In genomic region chr19:17227798-17228367, GRCh38 we compare ENCODE assay signal across 17 cellular contexts. TPM values are rescaled to one million over a fixed set of nuclear protein-coding genes. Genes with fewer than 3 reads are reported as not detected.
DNase-seq lines count a peak whose midpoint lies in the region; ATAC-seq, FAIRE-seq and TF ChIP-seq lines count a peak whose summit lies in the region.
"Had no signal": no experiment of that assay in that cellular context is flagged by ENCODE, and none has a peak within 500 bp of the region (broad histone marks: within the 10 kb centered on the region; RNA-seq: fewer than 3 reads in every experiment).

No MANE protein-coding gene starts in this region.

- H3K27me3 ChIP-seq in PC-9 (ENCODE audit: insufficient read depth, low read depth), result no peaks in the 10 kb centered on the region
- H3K27me3 ChIP-seq in HepG2 (ENCODE audit: control insufficient read depth in 1 of 2, insufficient read depth in 2 of 2, low read length in 2 of 2), result no peaks in the 10 kb centered on the region; a peak in 1 of 5 replicates
- no peaks in the 10 kb centered on the region for H3K27me3 ChIP-seq in thyroid gland

- no peak overlapping the region for H2AFZ ChIP-seq in PC-9
- no peak overlapping the region for H2AFZ ChIP-seq in HepG2 (ENCODE audit: low read length)

- H3F3A ChIP-seq in PC-9 (ENCODE audit: insufficient read depth, low read depth), result peaks cover 61% of the 10 kb centered on the region

- BruUV-seq in PC-9 (replicated peaks; lab: Mats Ljungman, UMichigan) (no TSS peak), HepG2 (replicated peaks; lab: Mats Ljungman, UMichigan) (TSS peak; percentile 65)

- no peak for DNase-seq in activated naive CD4-positive, alpha-beta T cell treated with anti-CD3 and anti-CD28 coated beads, Interleukin-2, amount 10 ng/mL, durations not matched to agents 7 days and 5 days
- no peak for DNase-seq in activated naive CD4-positive, alpha-beta T cell treated with anti-CD3 and anti-CD28 coated beads, Interleukin-2, amount 50 U/mL, for 16 hours
- no peak for DNase-seq in PC-9
- DNase-seq in HepG2 (ENCODE audit: low spot score), result no peak
- DNase-seq in thyroid gland, result peak; percentile 96 to 99
- no peak for DNase-seq in NCI-H524 (lab: John Stamatoyannopoulos, UW)
- DNase-seq: activated CD4-positive, alpha-beta memory T cell treated with anti-CD3 and anti-CD28 coated beads for 36 hours; activated T-cell treated with anti-CD3 and anti-CD28 coated beads, Interleukin-2, amount 50 U/mL, for 72 hours; cortex of kidney; erythroblast; head of caudate nucleus; NCI-H2081; stimulated activated CD4-positive, alpha-beta T cell treated with anti-CD3 and anti-CD28 coated beads, Interleukin-15, amount 100 ng/mL, for 24 hours; T1000 had no signal

- H3K27me3 Mint-ChIP-seq in activated naive CD4-positive, alpha-beta T cell treated with anti-CD3 and anti-CD28 coated beads, Interleukin-2, amount 10 ng/mL, durations not matched to agents 7 days and 5 days, result no peaks in the 10 kb centered on the region
- H3K27me3 Mint-ChIP-seq: activated CD4-positive, alpha-beta memory T cell treated with anti-CD3 and anti-CD28 coated beads for 36 hours had no signal

- TF ChIP-seq POLR2A in HepG2 (IDR thresholded peaks at IDR 0.05; ENCODE audit: insufficient read depth in 1 of 2, low read depth in 2 of 2, low read length in 2 of 2), result peak in 1 of 2 experiments; percentile 35; a peak in 1 of 4 replicates
- peak in 1 of 2 donors; percentile 48 for TF ChIP-seq POLR2A in thyroid gland (IDR thresholded peaks at IDR 0.05)

- 86% methylated on average over 11 of the region's 13 CpGs for WGBS in HepG2 (ENCODE audit: low lambda C conversion rate)
- 39 to 46% methylated on average over 12 to 13 of the region's 13 CpGs for WGBS in thyroid gland, 2 donors

- CTCF ChIA-PET in activated naive CD4-positive, alpha-beta T cell treated with anti-CD3 and anti-CD28 coated beads, Interleukin-2, amount 10 ng/mL, durations not matched to agents 7 days and 5 days (lab: Charles Lee), result no interaction called here
- CTCF ChIA-PET in PC-9 (lab: Charles Lee), result interaction anchor here (0.6 kb wide), 1 partner anchor 10 kb away, joined by 4 read pairs; no protein-coding TSS in a partner anchor
- CTCF ChIA-PET in HepG2 (lab: Yijun Ruan, JAX; ENCODE audit: low intra/inter-chr PET ratio, low total read pairs), result no interaction called here

- no peaks in the 10 kb centered on the region for H3K9me3 ChIP-seq in PC-9 (ENCODE audit: insufficient read depth, low read depth)
- H3K9me3 ChIP-seq in HepG2 (ENCODE audit: low read length), result no peaks in the 10 kb centered on the region
- H3K9me3 ChIP-seq in thyroid gland, result no peaks in the 10 kb centered on the region

- TF ChIP-seq EP300 in HepG2 (IDR thresholded peaks at IDR 0.05; ENCODE audit: low read depth in 2 of 2, low read length in 2 of 2) (no peak), HepG2 (CRISPR knock-in tag; IDR thresholded peaks at IDR 0.05; ENCODE audit: borderline replicate concordance) (no peak)

- no peak overlapping the region for H3K4me3 Mint-ChIP-seq in activated naive CD4-positive, alpha-beta T cell treated with anti-CD3 and anti-CD28 coated beads, Interleukin-2, amount 10 ng/mL, durations not matched to agents 7 days and 5 days

- H3K4me2 ChIP-seq in PC-9 (peak overlapping the region; percentile 91; the same call in 1 of the 2 replicates), HepG2 (ENCODE audit: low read depth, low read length) (peak overlapping the region; percentile 77)

- H3K79me2 ChIP-seq in PC-9 (ENCODE audit: low read depth), result peaks cover 5% of the 10 kb centered on the region; the same call in 1 of the 2 replicates
- peaks cover 13% of the 10 kb centered on the region for H3K79me2 ChIP-seq in HepG2 (ENCODE audit: insufficient read depth, low read length)

- H3K4me1 ChIP-seq in PC-9 (replicated peaks; ENCODE audit: insufficient read depth) (no peaks in the 10 kb centered on the region; the same call in 1 of the 2 replicates), HepG2 (ENCODE audit: insufficient read depth, low read length) (peaks cover 23% of the 10 kb centered on the region), thyroid gland (peaks cover 17% of the 10 kb centered on the region in 2 donors)

- peak overlapping the region; percentile 21; the same call in 1 of the 2 replicates for H3K9ac ChIP-seq in HepG2 (ENCODE audit: insufficient read depth, low read depth, low read length)

- peaks cover 9% of the 10 kb centered on the region; the same call in 1 of the 2 replicates for H3K36me3 ChIP-seq in PC-9 (ENCODE audit: low read depth)
- peaks cover 7 to 17% of the 10 kb centered on the region in 2 experiments; a peak in 4 of 5 replicates for H3K36me3 ChIP-seq in HepG2 (replicated peaks in 1 of 2; ENCODE audit: control insufficient read depth in 1 of 2, insufficient read depth in 2 of 2, low read length in 2 of 2)
- peaks cover 0 to 10% of the 10 kb centered on the region in 2 donors for H3K36me3 ChIP-seq in thyroid gland

- H3K4me3 ChIP-seq in PC-9, result no peak overlapping the region
- H3K4me3 ChIP-seq in HepG2 (replicated peaks in 1 of 3; ENCODE audit: insufficient read depth in 1 of 3, low read depth in 2 of 3, low read length in 3 of 3), result peak overlapping the region in 1 of 3 experiments; percentile 79; a peak in 3 of 6 replicates
- no peak overlapping the region for H3K4me3 ChIP-seq in thyroid gland (replicated peaks in 1 of 3)

- peak overlapping the region; percentile 65 for H3K27ac Mint-ChIP-seq in activated naive CD4-positive, alpha-beta T cell treated with anti-CD3 and anti-CD28 coated beads, Interleukin-2, amount 10 ng/mL, durations not matched to agents 7 days and 5 days
- H3K27ac Mint-ChIP-seq: activated CD4-positive, alpha-beta memory T cell treated with anti-CD3 and anti-CD28 coated beads for 36 hours; activated T-cell treated with anti-CD3 and anti-CD28 coated beads, Interleukin-2, amount 50 U/mL, for 72 hours had no signal

- H3K27ac ChIP-seq in PC-9, result no peak overlapping the region
- peak overlapping the region; percentile 34 for H3K27ac ChIP-seq in HepG2 (ENCODE audit: extremely low read length, insufficient read depth, low read length)
- peak overlapping the region; percentile 88 to 97 (median 88) for H3K27ac ChIP-seq in thyroid gland

- no peaks in the 10 kb centered on the region for H3K9me2 ChIP-seq in PC-9 (ENCODE audit: insufficient read depth)

- FAIRE-seq in HepG2 (lab: Jason Lieb, UNC), result no peak
- FAIRE-seq: keratinocyte had no signal

- H3K4me1 Mint-ChIP-seq in activated naive CD4-positive, alpha-beta T cell treated with anti-CD3 and anti-CD28 coated beads, Interleukin-2, amount 10 ng/mL, durations not matched to agents 7 days and 5 days, result peaks cover 12% of the 10 kb centered on the region

- intact Hi-C loops in PC-9 (cut with micrococcal nuclease; ENCODE audit: unreplicated experiment) (loop anchor here (5.0 kb wide), 2 partner anchors 34 to 151 kb away; partner anchors contain the start of genes HAUS8, MYO9B and USHBP1), HepG2 (cut with micrococcal nuclease; ENCODE audit: unreplicated experiment) (loop anchor here (2.0 to 5.0 kb wide), 2 partner anchors 19 to 39 kb away; partner anchors contain the start of gene BABAM1), thyroid gland (cut with DNase I) (no loop called here)

- peaks cover 18% of the 10 kb centered on the region for H3K36me3 Mint-ChIP-seq in activated naive CD4-positive, alpha-beta T cell treated with anti-CD3 and anti-CD28 coated beads, Interleukin-2, amount 10 ng/mL, durations not matched to agents 7 days and 5 days
- H3K36me3 Mint-ChIP-seq: activated CD4-positive, alpha-beta memory T cell treated with anti-CD3 and anti-CD28 coated beads for 36 hours had no signal

- H4K20me1 ChIP-seq in PC-9 (ENCODE audit: insufficient read depth) (peaks cover 21% of the 10 kb centered on the region; the same call in 1 of the 2 replicates), HepG2 (ENCODE audit: insufficient read depth, low read length) (no peaks in the 10 kb centered on the region)

- TF ChIP-seq CTCF in PC-9 (conservative IDR thresholded peaks at IDR 0.05) (no peak), HepG2 (CRISPR knock-in tag; IDR thresholded peaks at IDR 0.05) (no peak), thyroid gland (IDR thresholded peaks at IDR 0.05) (no peak)

- POLR2A ChIA-PET in PC-9 (lab: Charles Lee; ENCODE audit: unreplicated experiment), result interaction anchor here (0.6 kb wide), 1 partner anchor 16 kb away, joined by 6 read pairs; no protein-coding TSS in a partner anchor
- POLR2A ChIA-PET in HepG2 (lab: Yijun Ruan, JAX), result interaction anchor here (1.3 to 8.5 kb wide), 5 partner anchors 13 to 152 kb away, joined by 3 to 178 read pairs (median 24); partner anchors contain the start of genes BABAM1, MYO9B and USE1

- no peak for TF ChIP-seq RAD21 in HepG2 (CRISPR knock-in tag; IDR thresholded peaks at IDR 0.05)

- no peaks in the 10 kb centered on the region for H3K9me3 Mint-ChIP-seq in activated naive CD4-positive, alpha-beta T cell treated with anti-CD3 and anti-CD28 coated beads, Interleukin-2, amount 10 ng/mL, durations not matched to agents 7 days and 5 days
- H3K9me3 Mint-ChIP-seq: activated CD4-positive, alpha-beta memory T cell treated with anti-CD3 and anti-CD28 coated beads for 36 hours; activated T-cell treated with anti-CD3 and anti-CD28 coated beads, Interleukin-2, amount 50 U/mL, for 72 hours had no signal

- ATAC-seq in HepG2 (no peak), HG03432 (IDR thresholded peaks at IDR 0.05; ENCODE audit: unreplicated experiment) (no peak), HG02623 (IDR thresholded peaks at IDR 0.05; ENCODE audit: unreplicated experiment) (no peak)
- ATAC-seq: activated T-cell treated with anti-CD3 and anti-CD28 coated beads, Interleukin-2, amount 50 U/mL, for 72 hours had no signal

- in situ Hi-C loops in HepG2 (cut with HindIII; ENCODE audit: extremely low pct_ligation_motif_present, low pct_unique_long_range_greater_than_20kb), result no loop called here

RNA-seq across cellular contexts. Expression of gene OCEL1, which starts 1.9 kb away (rescaled TPM):
- total RNA-seq in PC-9 (2021) (30.6 and 34.5 TPM in 2 replicates), HepG2 (2016; rRNA removed; fragmentation: Illumina TruSeq; extraction: Trizol) (10.6 and 13.6 TPM in 2 replicates), thyroid gland (10 to 100 TPM in 3 of 4 donors, 1 to 10 TPM in 1; 9.7 to 33.5 (median 21.8) TPM)
- total RNA-seq in HepG2 (2016; cell fraction: cytosol; rRNA removed; fragmentation: Illumina TruSeq; extraction: Trizol; ENCODE audit: low read depth), result 4.8 and 7.7 TPM in 2 replicates
- total RNA-seq in HepG2 (2016; cell fraction: insoluble cytoplasmic fraction; rRNA removed; fragmentation: Illumina TruSeq; extraction: Trizol), result 11.7 and 14.6 TPM in 2 replicates
- total RNA-seq in HepG2 (2016; cell fraction: membrane; rRNA removed; fragmentation: Illumina TruSeq; extraction: Trizol), result 11.2 and 12.2 TPM in 2 replicates
- 12.8 and 13.1 TPM in 2 replicates for total RNA-seq in HepG2 (2016; cell fraction: nucleus; rRNA removed; fragmentation: Illumina TruSeq; extraction: Trizol)
- polyA plus RNA-seq in HepG2 (2011; rRNA removed), result 17.2 and 19.8 TPM in 2 replicates
- polyA plus RNA-seq in HepG2 (2011; cell fraction: cytosol; rRNA removed), result 21.9 and 24.8 TPM in 2 replicates
- polyA plus RNA-seq in HepG2 (2011; cell fraction: nucleus; rRNA removed), result 29.8 and 34.9 TPM in 2 replicates
- 26.4 and 27.7 TPM in 2 replicates for polyA plus RNA-seq in HepG2 (2012)
- polyA plus RNA-seq in HepG2 (2016; cell fraction: cytosol; fragmentation: Illumina TruSeq; extraction: Trizol; ENCODE audit: low read depth), result 7.6 and 9.7 TPM in 2 replicates
- polyA plus RNA-seq in HepG2 (2016; cell fraction: insoluble cytoplasmic fraction; fragmentation: Illumina TruSeq; extraction: Trizol; ENCODE audit: low read depth), result 20.5 and 23.3 TPM in 2 replicates
- polyA plus RNA-seq in HepG2 (2016; cell fraction: membrane; fragmentation: Illumina TruSeq; extraction: Trizol; ENCODE audit: low read depth), result 14.5 and 14.9 TPM in 2 replicates
- 24.5 and 32.1 TPM in 2 replicates for polyA plus RNA-seq in HepG2 (2016; cell fraction: nucleus; fragmentation: Illumina TruSeq; extraction: Trizol; ENCODE audit: insufficient read depth, low read depth)
- 8.0 and 13.7 TPM in 2 replicates for polyA minus RNA-seq in HepG2 (2011; rRNA and poly(A)+ RNA removed; ENCODE audit: low replicate concordance)
- 12.6 and 14.8 TPM in 2 replicates for polyA minus RNA-seq in HepG2 (2011; cell fraction: cytosol; rRNA and poly(A)+ RNA removed)
- polyA minus RNA-seq in HepG2 (2011; cell fraction: nucleus; rRNA and poly(A)+ RNA removed), result 9.7 and 13.4 TPM in 2 replicates

RNA-seq across cellular contexts. Expression of gene USE1, which starts 12.7 kb away (rescaled TPM):
- total RNA-seq in PC-9 (2021) (19.8 and 22.5 TPM in 2 replicates), HepG2 (2016; rRNA removed; fragmentation: Illumina TruSeq; extraction: Trizol) (9.9 and 10.3 TPM in 2 replicates), thyroid gland (10 to 100 TPM; 21.4 to 36.0 (median 27.4) TPM)
- total RNA-seq in HepG2 (2016; cell fraction: cytosol; rRNA removed; fragmentation: Illumina TruSeq; extraction: Trizol; ENCODE audit: low read depth), result 7.1 and 12.3 TPM in 2 replicates
- 10.7 and 11.6 TPM in 2 replicates for total RNA-seq in HepG2 (2016; cell fraction: insoluble cytoplasmic fraction; rRNA removed; fragmentation: Illumina TruSeq; extraction: Trizol)
- 12.0 and 15.3 TPM in 2 replicates for total RNA-seq in HepG2 (2016; cell fraction: membrane; rRNA removed; fragmentation: Illumina TruSeq; extraction: Trizol)
- total RNA-seq in HepG2 (2016; cell fraction: nucleus; rRNA removed; fragmentation: Illumina TruSeq; extraction: Trizol), result 6.2 and 7.0 TPM in 2 replicates
- 16.3 and 17.6 TPM in 2 replicates for polyA plus RNA-seq in HepG2 (2011; rRNA removed)
- polyA plus RNA-seq in HepG2 (2011; cell fraction: cytosol; rRNA removed), result 16.8 and 22.4 TPM in 2 replicates
- polyA plus RNA-seq in HepG2 (2011; cell fraction: nucleus; rRNA removed), result 10.1 and 12.6 TPM in 2 replicates
- 9.7 and 10.1 TPM in 2 replicates for polyA plus RNA-seq in HepG2 (2012)
- 24.0 and 30.1 TPM in 2 replicates for polyA plus RNA-seq in HepG2 (2016; cell fraction: cytosol; fragmentation: Illumina TruSeq; extraction: Trizol; ENCODE audit: low read depth)
- 22.5 and 22.6 TPM in 2 replicates for polyA plus RNA-seq in HepG2 (2016; cell fraction: insoluble cytoplasmic fraction; fragmentation: Illumina TruSeq; extraction: Trizol; ENCODE audit: low read depth)
- polyA plus RNA-seq in HepG2 (2016; cell fraction: membrane; fragmentation: Illumina TruSeq; extraction: Trizol; ENCODE audit: low read depth), result 21.6 and 24.0 TPM in 2 replicates
- polyA plus RNA-seq in HepG2 (2016; cell fraction: nucleus; fragmentation: Illumina TruSeq; extraction: Trizol; ENCODE audit: insufficient read depth, low read depth), result 20.5 and 25.4 TPM in 2 replicates
- polyA minus RNA-seq in HepG2 (2011; rRNA and poly(A)+ RNA removed; ENCODE audit: low replicate concordance), result 10.8 and 31.8 TPM in 2 replicates
- polyA minus RNA-seq in HepG2 (2011; cell fraction: cytosol; rRNA and poly(A)+ RNA removed), result 5.4 and 6.4 TPM in 2 replicates
- 8.2 and 9.4 TPM in 2 replicates for polyA minus RNA-seq in HepG2 (2011; cell fraction: nucleus; rRNA and poly(A)+ RNA removed)

RNA-seq across cellular contexts. Expression of gene NR2F6, which starts 17.8 kb away (rescaled TPM):
- total RNA-seq in PC-9 (2021), result 90.8 and 112 TPM in 2 replicates
- 54.1 and 72.4 TPM in 2 replicates for total RNA-seq in HepG2 (2016; rRNA removed; fragmentation: Illumina TruSeq; extraction: Trizol)
- 22.9 and 27.2 TPM in 2 replicates for total RNA-seq in HepG2 (2016; cell fraction: cytosol; rRNA removed; fragmentation: Illumina TruSeq; extraction: Trizol; ENCODE audit: low read depth)
- 48.8 and 69.5 TPM in 2 replicates for total RNA-seq in HepG2 (2016; cell fraction: insoluble cytoplasmic fraction; rRNA removed; fragmentation: Illumina TruSeq; extraction: Trizol)
- 61.5 and 68.4 TPM in 2 replicates for total RNA-seq in HepG2 (2016; cell fraction: membrane; rRNA removed; fragmentation: Illumina TruSeq; extraction: Trizol)
- total RNA-seq in HepG2 (2016; cell fraction: nucleus; rRNA removed; fragmentation: Illumina TruSeq; extraction: Trizol), result 29.9 and 36.5 TPM in 2 replicates
- 30.9 and 38.5 TPM in 2 replicates for polyA plus RNA-seq in HepG2 (2011; rRNA removed)
- 31.1 and 56.9 TPM in 2 replicates for polyA plus RNA-seq in HepG2 (2011; cell fraction: cytosol; rRNA removed)
- 53.5 and 56.3 TPM in 2 replicates for polyA plus RNA-seq in HepG2 (2011; cell fraction: nucleus; rRNA removed)
- polyA plus RNA-seq in HepG2 (2012), result 18.4 and 25.4 TPM in 2 replicates
- polyA plus RNA-seq in HepG2 (2016; cell fraction: cytosol; fragmentation: Illumina TruSeq; extraction: Trizol; ENCODE audit: low read depth), result 25.2 and 25.5 TPM in 2 replicates
- 59.8 and 61.8 TPM in 2 replicates for polyA plus RNA-seq in HepG2 (2016; cell fraction: insoluble cytoplasmic fraction; fragmentation: Illumina TruSeq; extraction: Trizol; ENCODE audit: low read depth)
- polyA plus RNA-seq in HepG2 (2016; cell fraction: membrane; fragmentation: Illumina TruSeq; extraction: Trizol; ENCODE audit: low read depth), result 50.4 and 51.1 TPM in 2 replicates
- 66.6 and 74.0 TPM in 2 replicates for polyA plus RNA-seq in HepG2 (2016; cell fraction: nucleus; fragmentation: Illumina TruSeq; extraction: Trizol; ENCODE audit: insufficient read depth, low read depth)
- polyA minus RNA-seq in HepG2 (2011; rRNA and poly(A)+ RNA removed; ENCODE audit: low replicate concordance), result 45.5 and 76.9 TPM in 2 replicates
- 41.1 and 47.4 TPM in 2 replicates for polyA minus RNA-seq in HepG2 (2011; cell fraction: cytosol; rRNA and poly(A)+ RNA removed)
- polyA minus RNA-seq in HepG2 (2011; cell fraction: nucleus; rRNA and poly(A)+ RNA removed), result 10.2 and 12.1 TPM in 2 replicates
- total RNA-seq in thyroid gland, result 100 to 1,000 TPM in 2 of 4 donors, 10 to 100 TPM in 2; 66.0 to 117 (median 97.9) TPM

RNA-seq across cellular contexts. Expression of gene USHBP1, which starts 36.7 kb away (rescaled TPM):
- total RNA-seq in PC-9 (2021) (not detected in 2 replicates), HepG2 (2016; rRNA removed; fragmentation: Illumina TruSeq; extraction: Trizol) (0.13 and 0.15 TPM in 2 replicates), thyroid gland (10 to 100 TPM in 3 of 4 donors, 1 to 10 TPM in 1; 8.9 to 24.3 (median 11.1) TPM)
- total RNA-seq in HepG2 (2016; cell fraction: cytosol; rRNA removed; fragmentation: Illumina TruSeq; extraction: Trizol; ENCODE audit: low read depth), result 0.09 and 0.10 TPM in 2 replicates
- 0.18 and 0.19 TPM in 2 replicates for total RNA-seq in HepG2 (2016; cell fraction: insoluble cytoplasmic fraction; rRNA removed; fragmentation: Illumina TruSeq; extraction: Trizol)
- total RNA-seq in HepG2 (2016; cell fraction: membrane; rRNA removed; fragmentation: Illumina TruSeq; extraction: Trizol), result 0.06 and 0.07 TPM in 2 replicates
- total RNA-seq in HepG2 (2016; cell fraction: nucleus; rRNA removed; fragmentation: Illumina TruSeq; extraction: Trizol), result 0.09 and 0.50 TPM in 2 replicates
- 1.5 and 1.9 TPM in 2 replicates for polyA plus RNA-seq in HepG2 (2011; rRNA removed)
- polyA plus RNA-seq in HepG2 (2011; cell fraction: cytosol; rRNA removed), result 0.76 and 1.0 TPM in 2 replicates
- 7.3 and 10.3 TPM in 2 replicates for polyA plus RNA-seq in HepG2 (2011; cell fraction: nucleus; rRNA removed)
- 0.28 and 0.53 TPM in 2 replicates for polyA plus RNA-seq in HepG2 (2012)
- polyA plus RNA-seq in HepG2 (2016; cell fraction: cytosol; fragmentation: Illumina TruSeq; extraction: Trizol; ENCODE audit: low read depth), result not detected in 2 replicates
- polyA plus RNA-seq in HepG2 (2016; cell fraction: insoluble cytoplasmic fraction; fragmentation: Illumina TruSeq; extraction: Trizol; ENCODE audit: low read depth), result 0.17 and 0.35 TPM in 2 replicates
- not detected in 2 replicates for polyA plus RNA-seq in HepG2 (2016; cell fraction: membrane; fragmentation: Illumina TruSeq; extraction: Trizol; ENCODE audit: low read depth)
- 0.71 and 1.1 TPM in 2 replicates for polyA plus RNA-seq in HepG2 (2016; cell fraction: nucleus; fragmentation: Illumina TruSeq; extraction: Trizol; ENCODE audit: insufficient read depth, low read depth)
- 0.12 and 1.7 TPM in 2 replicates for polyA minus RNA-seq in HepG2 (2011; rRNA and poly(A)+ RNA removed; ENCODE audit: low replicate concordance)
- polyA minus RNA-seq in HepG2 (2011; cell fraction: cytosol; rRNA and poly(A)+ RNA removed), result 0.35 and 0.79 TPM in 2 replicates
- polyA minus RNA-seq in HepG2 (2011; cell fraction: nucleus; rRNA and poly(A)+ RNA removed), result 2.1 TPM in 2 replicates
- polyA plus RNA-seq: keratinocyte had no signal

RNA-seq across cellular contexts. Expression of gene BABAM1, which starts 39.4 kb away (rescaled TPM):
- total RNA-seq in PC-9 (2021) (127 and 152 TPM in 2 replicates), HepG2 (2016; rRNA removed; fragmentation: Illumina TruSeq; extraction: Trizol) (62.2 and 70.0 TPM in 2 replicates), thyroid gland (10 to 100 TPM; 49.6 to 87.5 (median 71.1) TPM)
- total RNA-seq in HepG2 (2016; cell fraction: cytosol; rRNA removed; fragmentation: Illumina TruSeq; extraction: Trizol; ENCODE audit: low read depth), result 49.6 and 50.1 TPM in 2 replicates
- total RNA-seq in HepG2 (2016; cell fraction: insoluble cytoplasmic fraction; rRNA removed; fragmentation: Illumina TruSeq; extraction: Trizol), result 66.9 and 67.7 TPM in 2 replicates
- total RNA-seq in HepG2 (2016; cell fraction: membrane; rRNA removed; fragmentation: Illumina TruSeq; extraction: Trizol), result 71.5 and 75.2 TPM in 2 replicates
- total RNA-seq in HepG2 (2016; cell fraction: nucleus; rRNA removed; fragmentation: Illumina TruSeq; extraction: Trizol), result 37.2 and 48.0 TPM in 2 replicates
- polyA plus RNA-seq in HepG2 (2011; rRNA removed), result 74.5 and 82.0 TPM in 2 replicates
- polyA plus RNA-seq in HepG2 (2011; cell fraction: cytosol; rRNA removed), result 69.8 and 85.6 TPM in 2 replicates
- polyA plus RNA-seq in HepG2 (2011; cell fraction: nucleus; rRNA removed), result 92.8 and 107 TPM in 2 replicates
- 44.2 and 51.1 TPM in 2 replicates for polyA plus RNA-seq in HepG2 (2012)
- polyA plus RNA-seq in HepG2 (2016; cell fraction: cytosol; fragmentation: Illumina TruSeq; extraction: Trizol; ENCODE audit: low read depth), result 54.4 and 55.6 TPM in 2 replicates
- 70.2 and 82.2 TPM in 2 replicates for polyA plus RNA-seq in HepG2 (2016; cell fraction: insoluble cytoplasmic fraction; fragmentation: Illumina TruSeq; extraction: Trizol; ENCODE audit: low read depth)
- polyA plus RNA-seq in HepG2 (2016; cell fraction: membrane; fragmentation: Illumina TruSeq; extraction: Trizol; ENCODE audit: low read depth), result 69.7 and 70.7 TPM in 2 replicates
- polyA plus RNA-seq in HepG2 (2016; cell fraction: nucleus; fragmentation: Illumina TruSeq; extraction: Trizol; ENCODE audit: insufficient read depth, low read depth), result 93.5 and 101 TPM in 2 replicates
- polyA minus RNA-seq in HepG2 (2011; rRNA and poly(A)+ RNA removed; ENCODE audit: low replicate concordance), result 31.9 and 92.2 TPM in 2 replicates
- 15.5 and 18.6 TPM in 2 replicates for polyA minus RNA-seq in HepG2 (2011; cell fraction: cytosol; rRNA and poly(A)+ RNA removed)
- polyA minus RNA-seq in HepG2 (2011; cell fraction: nucleus; rRNA and poly(A)+ RNA removed), result 20.5 and 25.1 TPM in 2 replicates

Comparison
In these comparisons a context has a peak if more than half of its experiments do, and no peak if none do; other contexts are left out.
1. DNase-seq: peak in thyroid gland (2 of 2); none in activated naive CD4-positive, alpha-beta T cell treated with anti-CD3 and anti-CD28 coated beads, Interleukin-2, amount 10 ng/mL, durations not matched to agents 7 days and 5 days (single experiment), activated naive CD4-positive, alpha-beta T cell treated with anti-CD3 and anti-CD28 coated beads, Interleukin-2, amount 50 U/mL, for 16 hours (single experiment), PC-9 (0 of 2), HepG2 (single experiment) and NCI-H524 (0 of 2).